Comparison of ENCODE assay signal across 8 cellular contexts in genomic region chr6:46990818-46991510, GRCh38. TPM values are rescaled to one million over a fixed set of nuclear protein-coding genes. Genes with fewer than 3 reads are reported as not detected.
DNase-seq lines count a peak whose midpoint lies in the region; FAIRE-seq and TF ChIP-seq lines count a peak whose summit lies in the region.
"Not testable (repeated sequence)": the region's sequence is repeated elsewhere in the genome, so short reads cannot be mapped to it uniquely, and the experiment has no call there.

No MANE protein-coding gene starts in this region.

- in situ Hi-C loops in G401 (cut with HindIII; ENCODE audit: low sequenced_read_pairs) = not testable (repeated sequence)

- H2AFZ ChIP-seq in endothelial cell of umbilical vein (ENCODE audit: low read depth, low read length) = peak overlapping the region; percentile 74

- FAIRE-seq in endothelial cell of umbilical vein (lab: Jason Lieb, UNC) = not testable (repeated sequence)

- not testable (repeated sequence) for H3K9me1 ChIP-seq in endothelial cell of umbilical vein (replicated peaks; ENCODE audit: control insufficient read depth, extremely low read depth, insufficient read depth, low read length)

- peak; percentile 62 for TF ChIP-seq CTCF in LNCaP clone FGC (IDR thresholded peaks at IDR 0.05; ENCODE audit: control insufficient read depth, extremely low read depth, insufficient read depth)
- TF ChIP-seq CTCF in endothelial cell of umbilical vein (IDR thresholded peaks at IDR 0.05; ENCODE audit: extremely low read depth in 1 of 2, insufficient read depth in 1 of 2, low read depth in 1 of 2, low read length in 2 of 2) = peak; percentile 31 to 43
- TF ChIP-seq CTCF in progenitor cell of endocrine pancreas (IDR thresholded peaks at IDR 0.05; ENCODE audit: unreplicated experiment) = peak; percentile 80

- H3K4me2 ChIP-seq in endothelial cell of umbilical vein (ENCODE audit: insufficient read depth, low read length) = peak overlapping the region; percentile 63

- H3K4me3 ChIP-seq in LNCaP clone FGC (ENCODE audit: low read depth, low read length); endothelial cell of umbilical vein (replicated peaks in 1 of 3; ENCODE audit: insufficient read depth in 1 of 3, low read depth in 1 of 3, low read length in 3 of 3): not testable (repeated sequence)

- H3K4me1 ChIP-seq in endothelial cell of umbilical vein (ENCODE audit: control insufficient read depth, extremely low read depth, insufficient read depth, low read length) = peaks cover 44% of the 10 kb centered on the region

- not testable (repeated sequence) for H3K9me3 Mint-ChIP-seq in progenitor cell of endocrine pancreas (ENCODE audit: low read depth)

- not testable (repeated sequence) for H3K9me3 ChIP-seq in endothelial cell of umbilical vein (replicated peaks; ENCODE audit: control insufficient read depth, insufficient read depth, low read length)

- H3K79me2 ChIP-seq in endothelial cell of umbilical vein (ENCODE audit: control insufficient read depth, insufficient read depth, low read length) = not testable (repeated sequence)

- peak overlapping the region; percentile 85 for H3K27ac ChIP-seq in endothelial cell of umbilical vein (ENCODE audit: insufficient read depth, low read depth, low read length)

- peak overlapping the region; percentile 61 for H3K9ac ChIP-seq in endothelial cell of umbilical vein (replicated peaks; ENCODE audit: extremely low read depth, insufficient read depth, low read length)

- BruUV-seq in endothelial cell of umbilical vein (replicated peaks; lab: Mats Ljungman, UMichigan) = not testable (repeated sequence)

- not testable (repeated sequence) for H3K36me3 ChIP-seq in endothelial cell of umbilical vein (ENCODE audit: control insufficient read depth in 2 of 2, extremely low read depth in 1 of 2, insufficient read depth in 2 of 2, low read length in 2 of 2)

- H3K36me3 Mint-ChIP-seq in progenitor cell of endocrine pancreas (ENCODE audit: insufficient read depth) = not testable (repeated sequence)

- dilution Hi-C loops in endothelial cell of umbilical vein (cut with MboI; ENCODE audit: extremely low pct_ligation_motif_present, low sequenced_read_pairs) = not testable (repeated sequence)

- intact Hi-C loops in endothelial cell of umbilical vein (cut with micrococcal nuclease) = loop anchor here (1.0 to 2.0 kb wide), 13 partner anchors 43 to 901 kb away; partner anchors contain the start of genes CYP39A1 and SLC25A27

- H3K4me3 Mint-ChIP-seq in progenitor cell of endocrine pancreas (ENCODE audit: low read depth) = not testable (repeated sequence)

- H3K27ac Mint-ChIP-seq in progenitor cell of endocrine pancreas = not testable (repeated sequence)

- DNase-seq in A172 (ENCODE audit: low spot score) (peak; percentile 31), G401 (ENCODE audit: low spot score) (peak; percentile 66), LNCaP clone FGC (ENCODE audit: low read depth) (peak; percentile 87), NCI-H526 (lab: John Stamatoyannopoulos, UW) (peak; percentile 70 to 76), SW480 (ENCODE audit: low spot score) (peak; percentile 41), endothelial cell of umbilical vein (ENCODE audit: low read depth, low spot score) (peak; percentile 94), inferior parietal cortex (ENCODE audit: extremely low spot score) (peak; percentile 69)
- DNase-seq in progenitor cell of endocrine pancreas (ENCODE audit: low spot score, unreplicated experiment) = not testable (repeated sequence)

- TF ChIP-seq POLR2A in endothelial cell of umbilical vein (IDR thresholded peaks at IDR 0.05; ENCODE audit: low read depth, low read length) = not testable (repeated sequence)

- CTCF ChIA-PET in endothelial cell of umbilical vein (lab: Charles Lee) = interaction anchor here (0.8 to 4.9 kb wide), 21 partner anchors 9 to 901 kb away, joined by 3 to 112 read pairs (median 6); no protein-coding TSS in a partner anchor

- not testable (repeated sequence) for H4K20me1 ChIP-seq in endothelial cell of umbilical vein (replicated peaks; ENCODE audit: control insufficient read depth, extremely low read depth, insufficient read depth, low read length)

- H3K27me3 ChIP-seq in endothelial cell of umbilical vein (ENCODE audit: control insufficient read depth in 2 of 2, insufficient read depth in 2 of 2, low read length in 2 of 2) = not testable (repeated sequence)

- POLR2A ChIA-PET in endothelial cell of umbilical vein (lab: Charles Lee) = interaction anchor here (1.0 to 1.7 kb wide), 2 partner anchors 56 to 142 kb away, joined by 3 to 5 read pairs; no protein-coding TSS in a partner anchor

- not testable (repeated sequence) for H3K4me1 Mint-ChIP-seq in progenitor cell of endocrine pancreas (ENCODE audit: low read depth)

- H3K27me3 Mint-ChIP-seq in progenitor cell of endocrine pancreas = not testable (repeated sequence)

TF ChIP-seq in endothelial cell of umbilical vein, 7 proteins besides CTCF, POLR2A, EP300 and RAD21:
- peak; percentile 58 for TF ChIP-seq GATA2 (IDR thresholded peaks at IDR 0.05; ENCODE audit: insufficient read depth, insufficient read length, low read depth, low read length)
TF ChIP-seq in endothelial cell of umbilical vein: peak in this region for 1; not testable (repeated sequence) for 6.

RNA-seq across cellular contexts. Expression of gene ADGRF1, which starts 51.2 kb away (rescaled TPM):
- not detected in 2 replicates for total RNA-seq in A172 (2014; rRNA removed; shearing (Covaris generic))
- total RNA-seq in G401 (2014; rRNA removed; shearing (Covaris generic)) = not detected in 2 replicates
- total RNA-seq in endothelial cell of umbilical vein (not detected in 2 replicates), progenitor cell of endocrine pancreas (0.12 and 0.93 TPM in 2 replicates)
- polyA plus RNA-seq in endothelial cell of umbilical vein = not detected in 2 replicates
- polyA plus RNA-seq in endothelial cell of umbilical vein (2011; cell fraction: cytosol; rRNA removed) = not detected in 2 replicates
- polyA plus RNA-seq in endothelial cell of umbilical vein (2011; cell fraction: nucleus; rRNA removed) = not detected in 2 replicates
- not detected in 2 replicates for polyA plus RNA-seq in endothelial cell of umbilical vein (2012)
- not detected in 2 replicates for polyA minus RNA-seq in endothelial cell of umbilical vein
- polyA minus RNA-seq in endothelial cell of umbilical vein (2011; cell fraction: cytosol; rRNA and poly(A)+ RNA removed) = not detected
- not detected in 2 replicates for polyA minus RNA-seq in endothelial cell of umbilical vein (2011; cell fraction: nucleus; rRNA and poly(A)+ RNA removed)
